ENCODE assay signal across 13 cellular contexts in the genomic region with DNA sequence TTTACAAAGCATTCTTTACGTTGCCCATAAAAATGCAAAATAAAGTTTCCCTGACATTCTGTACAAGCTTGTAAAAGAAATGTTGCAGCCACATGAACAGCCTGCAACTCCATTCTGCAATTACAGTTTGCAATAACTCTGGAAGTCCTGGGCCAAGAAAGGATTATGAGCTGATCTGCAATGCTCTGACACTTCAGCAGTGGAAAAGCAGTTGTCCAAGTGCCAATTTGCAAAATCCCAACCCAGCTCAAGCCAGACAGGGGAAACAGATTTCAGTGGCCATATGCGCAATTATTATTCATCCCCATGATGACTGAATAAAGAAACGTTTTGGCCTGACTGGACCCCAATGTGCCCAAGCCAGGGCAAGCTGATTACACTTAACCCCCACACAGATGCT.
"Had no signal": no experiment of that assay in that cellular context is flagged by ENCODE, and none has a peak within 500 bp of the region (broad histone marks: within the 10 kb centered on the region; RNA-seq: fewer than 3 reads in every experiment).

No MANE protein-coding gene starts in this region.

- H3K4me1 ChIP-seq: breast epithelium, upper lobe of right lung had no signal

- H3K27ac ChIP-seq: upper lobe of right lung had no signal

- DNase-seq: activated CD4-positive, alpha-beta memory T cell treated with anti-CD3 and anti-CD28 coated beads, Interleukin-2, amount 10 ng/mL, durations not matched to agents 7 days and 5 days; activated CD4-positive, alpha-beta T cell treated with anti-CD3 and anti-CD28 coated beads for 36 hours; activated gamma-delta T cell treated with Interleukin-2 at 50 U/mL for 16 hours; activated naive CD8-positive, alpha-beta T cell treated with anti-CD3 and anti-CD28 coated beads for 36 hours; activated T-cell treated with anti-CD3 and anti-CD28 coated beads, Interleukin-2, amount 50 U/mL, for 48 hours; anterior cingulate cortex; mesendoderm; stimulated activated CD4-positive, alpha-beta T cell treated with anti-CD3 and anti-CD28 coated beads, Interleukin-15, amount 100 ng/mL, for 24 hours; stimulated activated CD4-positive, alpha-beta T cell treated with anti-CD3 and anti-CD28 coated beads, Interleukin-4, amount 100 ng/mL, for 24 hours; upper lobe of right lung had no signal

- H3K4me3 ChIP-seq: breast epithelium, upper lobe of right lung had no signal

- FAIRE-seq: islet of Langerhans had no signal

- ATAC-seq: activated CD4-positive, alpha-beta T cell treated with anti-CD3 and anti-CD28 coated beads for 36 hours; left lobe of liver; upper lobe of right lung had no signal

- H3K36me3 ChIP-seq: breast epithelium, upper lobe of right lung had no signal

- H3K9me3 ChIP-seq: breast epithelium, upper lobe of right lung had no signal

- H3K27me3 ChIP-seq: breast epithelium, upper lobe of right lung had no signal
